ENCODE assay signal across 22 cellular contexts in the genomic region with DNA sequence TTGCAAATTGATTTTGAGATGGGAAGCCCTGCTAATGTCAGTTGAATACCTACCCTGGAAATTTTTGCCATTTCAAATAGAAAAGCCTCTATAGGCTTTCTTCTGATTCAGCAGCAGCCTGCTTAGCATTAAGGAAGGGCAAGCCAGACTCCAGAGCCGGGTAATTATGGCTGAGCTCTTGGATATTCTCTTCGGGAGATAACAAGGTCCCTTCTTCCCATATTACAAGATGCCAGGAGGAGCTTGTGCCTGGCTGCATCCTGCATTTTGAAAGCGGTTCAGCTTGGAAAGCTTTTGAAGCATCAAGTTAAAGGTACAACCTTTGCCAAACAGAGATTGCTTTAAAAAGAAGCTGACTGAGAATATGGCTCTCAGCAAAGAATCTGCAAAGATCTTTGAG.
A peak's percentile ranks its signal among the peaks of the same experiment; 100 is the strongest.
DNase-seq lines count a peak whose midpoint lies in the region; ATAC-seq lines count a peak whose summit lies in the region.
"Had no signal": no experiment of that assay in that cellular context is flagged by ENCODE, and none has a peak within 500 bp of the region (broad histone marks: within the 10 kb centered on the region; RNA-seq: fewer than 3 reads in every experiment).

No MANE protein-coding gene starts in this region.

- no peak overlapping the region for H2BK5ac ChIP-seq in neuronal stem cell (ENCODE audit: low read length)

- no peak overlapping the region for H2BK15ac ChIP-seq in neuronal stem cell (ENCODE audit: low read length)

- H2BK120ac ChIP-seq in neuronal stem cell (ENCODE audit: low read depth, low read length), result no peak overlapping the region

- H3K79me1 ChIP-seq in neuronal stem cell (ENCODE audit: low read depth, low read length), result no peaks in the 10 kb centered on the region

- H3K4ac ChIP-seq in neuronal stem cell (ENCODE audit: low read length), result no peak overlapping the region

- H3K27me3 ChIP-seq in neuronal stem cell (ENCODE audit: control insufficient read depth in 3 of 3, insufficient read depth in 3 of 3, low read depth in 1 of 3, low read length in 3 of 3), result no peaks in the 10 kb centered on the region
- H3K27me3 ChIP-seq: BLaER1 had no signal

- no peak overlapping the region for H4K8ac ChIP-seq in neuronal stem cell (ENCODE audit: low read depth, low read length)

- H3K4me3 ChIP-seq in neuronal stem cell (ENCODE audit: low read length in 2 of 2), result no peak overlapping the region
- H3K4me3 ChIP-seq: BLaER1, GM12878, K562 had no signal

- no peak overlapping the region for H3K18ac ChIP-seq in neuronal stem cell (ENCODE audit: low read length)

- peak overlapping the region; percentile 35 for H3K27ac ChIP-seq in neuronal stem cell (replicated peaks; ENCODE audit: low read length)
- H3K27ac ChIP-seq: BLaER1 had no signal

- H3K4me2 ChIP-seq in neuronal stem cell (ENCODE audit: insufficient read depth, low read length, poor library complexity, severe bottlenecking), result no peak overlapping the region
- H3K4me2 ChIP-seq: BLaER1 had no signal

- H3K9me3 ChIP-seq in neuronal stem cell (replicated peaks in 1 of 2; ENCODE audit: control insufficient read depth in 2 of 2, insufficient read depth in 1 of 2, low read depth in 1 of 2, low read length in 2 of 2), result no peaks in the 10 kb centered on the region
- H3K9me3 ChIP-seq: BLaER1 had no signal

- peaks cover 2 to 3% of the 10 kb centered on the region in 2 donors for H3K4me1 ChIP-seq in neuronal stem cell (ENCODE audit: control insufficient read depth in 2 of 2, insufficient read depth in 1 of 2, low read depth in 1 of 2, low read length in 2 of 2)
- H3K4me1 ChIP-seq: BLaER1 had no signal

- no peak overlapping the region for H3K14ac ChIP-seq in neuronal stem cell (ENCODE audit: low read length)

- no peak overlapping the region for H3K9ac ChIP-seq in neuronal stem cell (ENCODE audit: low read depth, low read length, poor library complexity)
- H3K9ac ChIP-seq: BLaER1 had no signal

- no peak overlapping the region for H3K23ac ChIP-seq in neuronal stem cell (ENCODE audit: low read depth, low read length, poor library complexity)

- no peak for ATAC-seq in GM18907 (IDR thresholded peaks at IDR 0.05; ENCODE audit: unreplicated experiment)
- ATAC-seq: GM12878, K562, PC-3, SK-N-SH treated with all-trans-retinoic acid at 6 μM for 48 hours had no signal

- H2AFZ ChIP-seq in neuronal stem cell (ENCODE audit: low read length), result no peak overlapping the region

- no peak overlapping the region for H2BK12ac ChIP-seq in neuronal stem cell (ENCODE audit: low read length)

- H4K91ac ChIP-seq in neuronal stem cell (ENCODE audit: low read depth, low read length, poor library complexity), result no peak overlapping the region

- no peak overlapping the region for H2AK5ac ChIP-seq in neuronal stem cell (ENCODE audit: low read depth, low read length)

- no peaks in the 10 kb centered on the region for H3K36me3 ChIP-seq in neuronal stem cell (replicated peaks in 1 of 2; ENCODE audit: control insufficient read depth in 2 of 2, insufficient read depth in 2 of 2, low read length in 2 of 2)
- H3K36me3 ChIP-seq: BLaER1 had no signal

- DNase-seq in NCI-H2227 treated with DMSO at 0.1 percent for 48 hours (lab: John Stamatoyannopoulos, UW) (peak; percentile 64), islet precursor cell (peak; percentile 69), neuronal stem cell (ENCODE audit: low spot score) (no peak), mucosa of gallbladder (ENCODE audit: low spot score) (no peak), NOMO-1 (lab: John Stamatoyannopoulos, UW; ENCODE audit: unreplicated experiment in 2 of 2) (no peak)
- no peak for DNase-seq in stimulated activated CD4-positive, alpha-beta T cell treated with anti-CD3 and anti-CD28 coated beads, Interleukin-2, amount 100 ng/mL, for 48 hours
- DNase-seq: CD4-positive, CD25-positive, alpha-beta regulatory T cell; GDM1; Kasumi-1; NCI-H1092 treated with DMSO at 0.1 percent for 48 hours; NCI-H1436; NCI-H187; NCI-H2081 treated with DMSO at 0.1 percent for 48 hours; NCI-H2171; NCI-H524; NCI-H774; PC-3 had no signal

- WGBS in neuronal stem cell (ENCODE audit: extremely low coverage in 2 of 2, insufficient read length in 2 of 2, insufficient replicate concordance in 1 of 2), 2 donors, result no CpG with 5 or more reads among the region's 3 CpGs

Comparison
In these comparisons a context has a peak if more than half of its experiments do, and no peak if none do; other contexts are left out.
1. DNase-seq: peak in NCI-H2227 treated with DMSO at 0.1 percent for 48 hours (single experiment) and islet precursor cell (single experiment); none in neuronal stem cell (single experiment), mucosa of gallbladder (single experiment), stimulated activated CD4-positive, alpha-beta T cell treated with anti-CD3 and anti-CD28 coated beads, Interleukin-2, amount 100 ng/mL, for 48 hours (0 of 2) and NOMO-1 (0 of 2).